8 cellular contexts compared by ENCODE assay signal in the genomic region with DNA sequence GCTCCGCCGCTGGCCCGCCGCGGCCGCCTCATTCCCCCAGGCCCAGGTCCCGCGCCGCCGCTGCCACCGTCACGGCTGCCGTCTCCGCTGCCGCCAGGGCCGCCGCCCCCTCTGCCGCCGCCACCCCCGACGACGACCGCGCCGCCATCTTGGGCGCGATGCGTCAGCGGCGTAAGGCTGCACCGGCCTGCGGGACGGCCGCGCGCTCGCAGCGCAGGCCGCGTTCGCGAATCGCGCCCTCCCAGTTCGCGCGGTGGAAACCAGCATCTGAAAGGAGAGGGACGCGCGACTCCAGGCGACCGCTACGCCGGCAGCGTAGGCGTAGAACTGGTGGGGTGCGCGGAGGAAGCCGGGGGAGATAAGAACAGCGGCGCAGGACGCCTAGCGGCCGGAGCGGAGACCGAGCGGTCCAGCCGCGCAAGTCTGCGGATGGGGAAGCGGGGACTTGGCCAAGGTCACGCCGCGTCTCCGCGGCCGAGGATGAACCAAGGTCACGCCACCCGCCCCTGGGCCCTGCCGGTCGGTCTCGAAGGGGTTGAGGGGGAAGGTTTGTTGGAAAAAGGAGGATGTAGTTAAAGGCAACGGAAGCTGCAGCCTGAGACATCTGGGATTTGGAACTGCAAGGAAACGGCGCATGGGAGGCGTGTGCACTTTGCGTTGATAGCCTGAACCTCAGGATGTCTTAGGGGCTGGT. TPM values are rescaled to one million over a fixed set of nuclear protein-coding genes. Genes with fewer than 3 reads are reported as not detected.
DNase-seq lines count a peak whose midpoint lies in the region; ATAC-seq and TF ChIP-seq lines count a peak whose summit lies in the region.

Gene NUDT3 (minus strand): TSS at position 173 of the 694 bp plus-strand sequence. CDS start 307 bp downstream, outside the sequence.

- no peaks in the 10 kb centered on the region for H3K36me3 ChIP-seq in kidney epithelial cell (ENCODE audit: control insufficient read depth, insufficient read depth, low read length)

- DNase-seq in AML-193 (lab: John Stamatoyannopoulos, UW) (peak; percentile 98), NCI-H446 treated with DMSO at 0.1 percent for 48 hours (lab: John Stamatoyannopoulos, UW) (peak; percentile 84), cerebellar nuclear complex (lab: John Stamatoyannopoulos, UW) (peak; percentile 46 to 78), kidney epithelial cell (ENCODE audit: low read depth) (peak; percentile 42)
- peak; percentile 95 for DNase-seq in activated CD4-positive, CD25-positive, alpha-beta regulatory T cell treated with anti-CD3 and anti-CD28 coated beads, Interleukin-2, amount 50 U/mL, for 72 hours
- peak; percentile 90 to 91 for DNase-seq in stimulated activated CD4-positive, alpha-beta T cell treated with anti-CD3 and anti-CD28 coated beads, Interleukin-15, amount 100 ng/mL, for 48 hours (ENCODE audit: low read depth in 2 of 2)

- ATAC-seq in GM19043 (IDR thresholded peaks at IDR 0.05; ENCODE audit: low read depth, unreplicated experiment) (peak; percentile 82), HG03378 (IDR thresholded peaks at IDR 0.05; ENCODE audit: unreplicated experiment) (peak; percentile 64)

- no peaks in the 10 kb centered on the region for H3K27me3 ChIP-seq in kidney epithelial cell (ENCODE audit: control insufficient read depth, insufficient read depth, low read length)

- peak within 1 kb of the TSS; percentile 94 for H3K4me3 ChIP-seq in kidney epithelial cell (ENCODE audit: low read depth, low read length)

- peak; percentile 84 for TF ChIP-seq CTCF in kidney epithelial cell (IDR thresholded peaks at IDR 0.05; ENCODE audit: insufficient read depth, low read length, poor library complexity, severe bottlenecking)

RNA-seq across cellular contexts. Expression of gene NUDT3, which starts in this region (rescaled TPM):
- 29.6 and 31.7 TPM in 2 replicates for total RNA-seq in kidney epithelial cell

Comparison
In these comparisons a context has a peak if more than half of its experiments do, and no peak if none do; other contexts are left out.
1. Peak in every context shown above with its lines: DNase-seq, ATAC-seq and H3K4me3 ChIP-seq.
2. DNase-seq: peak in every context shown above with its lines; median percentile 98 in AML-193; 95 in activated CD4-positive, CD25-positive, alpha-beta regulatory T cell treated with anti-CD3 and anti-CD28 coated beads, Interleukin-2, amount 50 U/mL, for 72 hours; 90 in stimulated activated CD4-positive, alpha-beta T cell treated with anti-CD3 and anti-CD28 coated beads, Interleukin-15, amount 100 ng/mL, for 48 hours; 84 in NCI-H446 treated with DMSO at 0.1 percent for 48 hours; 62 in cerebellar nuclear complex; 42 in kidney epithelial cell.